Comparison of ENCODE assay signal across 8 cellular contexts in the genomic region with DNA sequence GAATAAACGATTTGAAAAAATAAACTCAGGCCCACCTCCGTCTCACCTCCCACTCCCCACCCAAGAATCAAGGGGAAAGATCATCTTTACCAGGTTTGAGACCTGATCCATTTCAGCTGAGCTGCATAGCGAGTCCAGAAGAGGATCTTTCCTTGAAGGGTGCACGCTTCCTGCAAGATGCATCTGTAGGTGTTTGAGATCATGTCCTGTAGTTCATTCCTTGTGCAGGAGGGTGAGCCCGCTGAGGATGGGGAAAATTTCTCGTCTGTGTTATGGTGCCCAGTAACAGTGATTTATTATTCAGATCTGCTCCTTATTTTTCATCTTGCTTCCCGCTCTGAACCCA. TPM values are rescaled to one million over a fixed set of nuclear protein-coding genes. Genes with fewer than 3 reads are reported as not detected.
DNase-seq lines count a peak whose midpoint lies in the region; ATAC-seq and TF ChIP-seq lines count a peak whose summit lies in the region.

No MANE protein-coding gene starts in this region.

- peak overlapping the region; percentile 82; the same call in 1 of the 2 replicates for H3K27ac Mint-ChIP-seq in GM23338
- H3K27ac Mint-ChIP-seq in activated naive CD8-positive, alpha-beta T cell treated with anti-CD3 and anti-CD28 coated beads for 36 hours, result peak overlapping the region; percentile 82

- TF ChIP-seq POLR2A in tibial nerve (IDR thresholded peaks at IDR 0.05), result no peak

- no peaks in the 10 kb centered on the region for H3K36me3 Mint-ChIP-seq in GM23338 (ENCODE audit: low read depth)
- H3K36me3 Mint-ChIP-seq in activated naive CD8-positive, alpha-beta T cell treated with anti-CD3 and anti-CD28 coated beads for 36 hours, result peaks cover 2% of the 10 kb centered on the region

- H3K27me3 ChIP-seq in GM23338 (ENCODE audit: insufficient read depth) (no peaks in the 10 kb centered on the region), liver (ENCODE audit: control insufficient read depth in 4 of 4, insufficient read depth in 4 of 4, low read length in 3 of 4) (no peaks in the 10 kb centered on the region), tibial nerve (no peaks in the 10 kb centered on the region)

- WGBS in liver, result 59% methylated on average over 7 of the region's 7 CpGs
- 55 to 58% methylated on average over 7 of the region's 7 CpGs for WGBS in tibial nerve, 2 donors

- peak overlapping the region in 1 of 2 donors; percentile 62 for H3K9ac ChIP-seq in liver (ENCODE audit: low read depth in 1 of 2, low read length in 2 of 2)

- TF ChIP-seq CTCF in GM23338 (conservative IDR thresholded peaks at IDR 0.05; ENCODE audit: low read depth in 2 of 2) (no peak), liver (IDR thresholded peaks at IDR 0.05; ENCODE audit: low read depth, low read length, missing input control) (no peak), tibial nerve (IDR thresholded peaks at IDR 0.05) (no peak)

- DNase-seq in A172 (ENCODE audit: low spot score), result peak; percentile 13
- DNase-seq in GM23338 (ENCODE audit: low spot score), result no peak
- no peak for DNase-seq in activated naive CD8-positive, alpha-beta T cell treated with anti-CD3 and anti-CD28 coated beads for 36 hours
- DNase-seq in tibial nerve (ENCODE audit: low spot score in 2 of 2), result no peak
- DNase-seq in NCI-H748 (lab: John Stamatoyannopoulos, UW; ENCODE audit: unreplicated experiment), result no peak
- DNase-seq in CD1c-positive myeloid dendritic cell (ENCODE audit: extremely low spot score), result no peak

- TF ChIP-seq RAD21 in liver (IDR thresholded peaks at IDR 0.05), result no peak

- H3K36me3 ChIP-seq in GM23338 (ENCODE audit: insufficient read depth), result no peaks in the 10 kb centered on the region
- H3K36me3 ChIP-seq in liver (ENCODE audit: control insufficient read depth in 4 of 4, insufficient read depth in 3 of 4, low read depth in 1 of 4, low read length in 3 of 4), result no peaks in the 10 kb centered on the region
- no peaks in the 10 kb centered on the region for H3K36me3 ChIP-seq in tibial nerve

- H3K4me1 Mint-ChIP-seq in GM23338, result peaks cover 37% of the 10 kb centered on the region
- peaks cover 39% of the 10 kb centered on the region for H3K4me1 Mint-ChIP-seq in activated naive CD8-positive, alpha-beta T cell treated with anti-CD3 and anti-CD28 coated beads for 36 hours

- H3F3A ChIP-seq in GM23338 (replicated peaks; ENCODE audit: low read depth), result no peaks in the 10 kb centered on the region; the same call in 1 of the 2 replicates

- no peaks in the 10 kb centered on the region; the same call in 1 of the 2 replicates for H4K20me1 ChIP-seq in GM23338 (replicated peaks; ENCODE audit: insufficient read depth)

- H3K27me3 Mint-ChIP-seq in GM23338 (ENCODE audit: insufficient read depth, low read depth, poor library complexity), result no peaks in the 10 kb centered on the region
- H3K27me3 Mint-ChIP-seq in activated naive CD8-positive, alpha-beta T cell treated with anti-CD3 and anti-CD28 coated beads for 36 hours, result no peaks in the 10 kb centered on the region

- H2AFZ ChIP-seq in GM23338, result peak overlapping the region; percentile 67

- no peak for TF ChIP-seq EP300 in tibial nerve (IDR thresholded peaks at IDR 0.05)

- H3K9me3 ChIP-seq in liver (ENCODE audit: control insufficient read depth in 4 of 4, low read length in 3 of 4) (no peaks in the 10 kb centered on the region), tibial nerve (no peaks in the 10 kb centered on the region)

- peak overlapping the region; percentile 83 for H3K4me3 ChIP-seq in GM23338
- peak overlapping the region; percentile 63 to 66 (median 65) for H3K4me3 ChIP-seq in liver (ENCODE audit: low read depth in 1 of 3, low read length in 3 of 3)
- H3K4me3 ChIP-seq in tibial nerve, result peak overlapping the region; percentile 57 to 86 (median 66)

- H3K4me1 ChIP-seq in GM23338 (ENCODE audit: insufficient read depth) (peaks cover 33% of the 10 kb centered on the region), liver (ENCODE audit: control insufficient read depth in 4 of 4, insufficient read depth in 4 of 4, low read length in 3 of 4) (peaks cover 11 to 48% (median 39%) of the 10 kb centered on the region in 4 donors), tibial nerve (peaks cover 0 to 23% (median 12%) of the 10 kb centered on the region in 4 donors)

- peak overlapping the region; percentile 90 for H3K4me2 ChIP-seq in GM23338

- H3K9me3 Mint-ChIP-seq in GM23338, result no peaks in the 10 kb centered on the region
- H3K9me3 Mint-ChIP-seq in activated naive CD8-positive, alpha-beta T cell treated with anti-CD3 and anti-CD28 coated beads for 36 hours, result peaks cover 5% of the 10 kb centered on the region

- peaks cover 20% of the 10 kb centered on the region for H3K79me2 ChIP-seq in GM23338 (replicated peaks; ENCODE audit: insufficient read depth)

- H3K27ac ChIP-seq in GM23338 (ENCODE audit: low read depth) (no peak overlapping the region), liver (ENCODE audit: low read depth in 1 of 2, low read length in 2 of 2) (peak overlapping the region in 1 of 2 donors; percentile 13), tibial nerve (peak overlapping the region in 2 of 4 donors; percentile 48 to 76)

- ATAC-seq in GM23338, result no peak; the same call in 2 of the 3 replicates
- ATAC-seq in GM21786 (IDR thresholded peaks at IDR 0.05; ENCODE audit: unreplicated experiment), result no peak

- H3K4me3 Mint-ChIP-seq in GM23338, result peak overlapping the region; percentile 90
- H3K4me3 Mint-ChIP-seq in activated naive CD8-positive, alpha-beta T cell treated with anti-CD3 and anti-CD28 coated beads for 36 hours, result peak overlapping the region; percentile 97

- no peaks in the 10 kb centered on the region for H3K9me2 ChIP-seq in GM23338 (ENCODE audit: insufficient read depth)

TF ChIP-seq in GM23338, 12 proteins besides CTCF, POLR2A, EP300 and RAD21 (continues in another document):
- no peak for TF ChIP-seq STAT1 (IDR thresholded peaks at IDR 0.05; ENCODE audit: unreplicated experiment)

TF ChIP-seq in liver, 16 proteins besides CTCF, POLR2A, EP300 and RAD21 (continues in another document):
- TF ChIP-seq YY1 (IDR thresholded peaks at IDR 0.05) (no peak), HNF4A (conservative IDR thresholded peaks at IDR 0.05) (no peak), HNF4G (IDR thresholded peaks at IDR 0.05) (no peak)
- TF ChIP-seq, protein P1, sequence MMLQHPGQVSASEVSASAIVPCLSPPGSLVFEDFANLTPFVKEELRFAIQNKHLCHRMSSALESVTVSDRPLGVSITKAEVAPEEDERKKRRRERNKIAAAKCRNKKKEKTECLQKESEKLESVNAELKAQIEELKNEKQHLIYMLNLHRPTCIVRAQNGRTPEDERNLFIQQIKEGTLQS (IDR thresholded peaks at IDR 0.05), result no peak
- TF ChIP-seq, protein P2, sequence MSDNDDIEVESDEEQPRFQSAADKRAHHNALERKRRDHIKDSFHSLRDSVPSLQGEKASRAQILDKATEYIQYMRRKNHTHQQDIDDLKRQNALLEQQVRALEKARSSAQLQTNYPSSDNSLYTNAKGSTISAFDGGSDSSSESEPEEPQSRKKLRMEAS (IDR thresholded peaks at IDR 0.05), result no peak
- TF ChIP-seq, protein P3, sequence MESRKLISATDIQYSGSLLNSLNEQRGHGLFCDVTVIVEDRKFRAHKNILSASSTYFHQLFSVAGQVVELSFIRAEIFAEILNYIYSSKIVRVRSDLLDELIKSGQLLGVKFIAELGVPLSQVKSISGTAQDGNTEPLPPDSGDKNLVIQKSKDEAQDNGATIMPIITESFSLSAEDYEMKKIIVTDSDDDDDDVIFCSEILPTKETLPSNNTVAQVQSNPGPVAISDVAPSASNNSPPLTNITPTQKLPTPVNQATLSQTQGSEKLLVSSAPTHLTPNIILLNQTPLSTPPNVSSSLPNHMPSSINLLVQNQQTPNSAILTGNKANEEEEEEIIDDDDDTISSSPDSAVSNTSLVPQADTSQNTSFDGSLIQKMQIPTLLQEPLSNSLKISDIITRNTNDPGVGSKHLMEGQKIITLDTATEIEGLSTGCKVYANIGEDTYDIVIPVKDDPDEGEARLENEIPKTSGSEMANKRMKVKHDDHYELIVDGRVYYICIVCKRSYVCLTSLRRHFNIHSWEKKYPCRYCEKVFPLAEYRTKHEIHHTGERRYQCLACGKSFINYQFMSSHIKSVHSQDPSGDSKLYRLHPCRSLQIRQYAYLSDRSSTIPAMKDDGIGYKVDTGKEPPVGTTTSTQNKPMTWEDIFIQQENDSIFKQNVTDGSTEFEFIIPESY (IDR thresholded peaks at IDR 0.05), result no peak

RNA-seq across cellular contexts. Expression of a gene that starts 0.6 kb away (rescaled TPM):
- total RNA-seq in A172 (2014; rRNA removed; shearing (Covaris generic)), result 0.48 and 0.52 TPM in 2 replicates
- 3.9 and 8.0 TPM in 2 replicates for total RNA-seq in GM23338 (2014; rRNA removed; shearing (Covaris generic))
- 1.4 and 1.7 TPM in 2 replicates for polyA plus RNA-seq in GM23338 (2016; fragmentation: Nextera tagmentation; extraction: Ambion mirVana)
- total RNA-seq in activated naive CD8-positive, alpha-beta T cell treated with anti-CD3 and anti-CD28 coated beads for 36 hours, result under 1 TPM; 0.40 to 0.41 TPM
- 1 to 10 TPM in 1 of 2 donors, under 1 TPM in 1; 0.75 to 1.9 TPM for total RNA-seq in liver
- polyA plus RNA-seq in liver, result under 1 TPM; 0.42 to 0.85 TPM
- 1 to 10 TPM in 2 of 4 donors, under 1 TPM in 2; 0.59 to 2.8 (median 1.7) TPM for total RNA-seq in tibial nerve

RNA-seq across cellular contexts. Expression of a gene that starts 0.8 kb away (rescaled TPM):
- total RNA-seq in A172 (2014; rRNA removed; shearing (Covaris generic)), result 32.0 and 39.3 TPM in 2 replicates
- total RNA-seq in GM23338 (2014; rRNA removed; shearing (Covaris generic)), result 15.5 and 18.7 TPM in 2 replicates
- polyA plus RNA-seq in GM23338 (2016; fragmentation: Nextera tagmentation; extraction: Ambion mirVana) (12.1 and 12.7 TPM in 2 replicates), liver (10 to 100 TPM; 31.8 to 63.5 TPM)
- total RNA-seq in activated naive CD8-positive, alpha-beta T cell treated with anti-CD3 and anti-CD28 coated beads for 36 hours, result 10 to 100 TPM; 15.3 to 16.2 TPM
- total RNA-seq in liver (100 to 1,000 TPM in 1 of 2 donors, 10 to 100 TPM in 1; 67.5 to 152 TPM), tibial nerve (10 to 100 TPM; 12.7 to 18.8 (median 16.0) TPM)

RNA-seq across cellular contexts. Expression of a gene that starts 26.8 kb away (rescaled TPM):
- total RNA-seq in A172 (2014; rRNA removed; shearing (Covaris generic)), result 488 and 512 TPM in 2 replicates
- total RNA-seq in GM23338 (2014; rRNA removed; shearing (Covaris generic)), result 482 and 499 TPM in 2 replicates
- 432 and 524 TPM in 2 replicates for polyA plus RNA-seq in GM23338 (2016; fragmentation: Nextera tagmentation; extraction: Ambion mirVana)
- total RNA-seq in activated naive CD8-positive, alpha-beta T cell treated with anti-CD3 and anti-CD28 coated beads for 36 hours, result 100 to 1,000 TPM; 585 to 614 TPM
- total RNA-seq in liver, result 100 to 1,000 TPM; 104 to 140 TPM
- polyA plus RNA-seq in liver, result 10 to 100 TPM; 63.7 to 65.4 TPM
- total RNA-seq in tibial nerve, result 100 to 1,000 TPM; 134 to 164 (median 147) TPM
